In genomic region chr6:32154514-32155161, GRCh38 we compare ENCODE assay signal across 1 cellular context.
A peak's percentile ranks its signal among the peaks of the same experiment; 100 is the strongest.
TF ChIP-seq lines count a peak whose summit lies in the region.

No MANE protein-coding gene starts in this region.

TF ChIP-seq in GM12878, 131 proteins besides CTCF, POLR2A, EP300 and RAD21 (continues in another document):
- TF ChIP-seq RB1 (IDR thresholded peaks at IDR 0.05; ENCODE audit: borderline replicate concordance), result 0 out of 2 replicates have a peak, but pooled peaks have one; percentile 66
- TF ChIP-seq YY1 (IDR thresholded peaks at IDR 0.05; ENCODE audit: low read depth, low read length), result 0 out of 2 replicates have a peak, but pooled peaks have one; percentile 44
- no peak for TF ChIP-seq MEF2B (IDR thresholded peaks at IDR 0.05; ENCODE audit: partially characterized antibody, poor library complexity, severe bottlenecking)
- peak; percentile 56; the same call in 1 of the 2 replicates for TF ChIP-seq MXI1 (IDR thresholded peaks at IDR 0.05; ENCODE audit: low read depth, low read length)
- TF ChIP-seq SUZ12 (IDR thresholded peaks at IDR 0.05; ENCODE audit: unreplicated experiment), result no peak
- TF ChIP-seq IKZF1 (conservative IDR thresholded peaks at IDR 0.05), result peak; percentile 26
- TF ChIP-seq SPI1 (IDR thresholded peaks at IDR 0.05; ENCODE audit: borderline replicate concordance, insufficient read depth, low read depth, low read length), result peak; percentile 32; the same call in 1 of the 2 replicates
- peak; percentile 30; the same call in 1 of the 3 replicates for TF ChIP-seq POU2F2 (IDR thresholded peaks at IDR 0.05; ENCODE audit: borderline replicate concordance, low read depth, low read length)
- TF ChIP-seq ZBTB40 (IDR thresholded peaks at IDR 0.05; ENCODE audit: borderline replicate concordance), result no peak
- TF ChIP-seq ZNF687 (IDR thresholded peaks at IDR 0.05), result no peak
- TF ChIP-seq CBX3 (IDR thresholded peaks at IDR 0.05; ENCODE audit: borderline replicate concordance, low read depth), result no peak
- no peak for TF ChIP-seq ZSCAN29 (IDR thresholded peaks at IDR 0.05)
- no peak for TF ChIP-seq POLR2AphosphoS5 (IDR thresholded peaks at IDR 0.05; ENCODE audit: low read length)
- peak in 1 of 2 experiments; percentile 22; a peak in 1 of 4 replicates for TF ChIP-seq BHLHE40 (IDR thresholded peaks at IDR 0.05; ENCODE audit: borderline replicate concordance in 1 of 2, low read depth in 2 of 2, low read length in 1 of 2)
- TF ChIP-seq DPF2 (IDR thresholded peaks at IDR 0.05), result peak; percentile 26; the same call in 1 of the 2 replicates
- TF ChIP-seq NKRF (conservative IDR thresholded peaks at IDR 0.05), result peak; percentile 56; the same call in 1 of the 2 replicates
- TF ChIP-seq MYB (IDR thresholded peaks at IDR 0.05; ENCODE audit: borderline replicate concordance, low read depth, low read length), result no peak
- TF ChIP-seq ZBTB11 (CRISPR knock-in tag; IDR thresholded peaks at IDR 0.05), result no peak
- TF ChIP-seq CUX1 (IDR thresholded peaks at IDR 0.05; ENCODE audit: insufficient replicate concordance, low read depth, low read length), result no peak
- no peak for TF ChIP-seq ZBTB33 (IDR thresholded peaks at IDR 0.05)
- TF ChIP-seq KAT2A (conservative IDR thresholded peaks at IDR 0.05; ENCODE audit: control insufficient read depth, low read depth, low read length), result no peak
- 0 out of 2 replicates have a peak, but pooled peaks have one; percentile 26 for TF ChIP-seq JUND (IDR thresholded peaks at IDR 0.05; ENCODE audit: low read depth, low read length)
- no peak for TF ChIP-seq ATF3 (IDR thresholded peaks at IDR 0.05; ENCODE audit: borderline replicate concordance, extremely low read depth, low read depth, low read length)
- TF ChIP-seq SMC3 (IDR thresholded peaks at IDR 0.05; ENCODE audit: borderline replicate concordance, low read length), result peak; percentile 51; the same call in 1 of the 2 replicates
- no peak for TF ChIP-seq GABPA (IDR thresholded peaks at IDR 0.05; ENCODE audit: low read depth)
- TF ChIP-seq NRF1 (conservative IDR thresholded peaks at IDR 0.05; ENCODE audit: low read depth, low read length), result no peak
- TF ChIP-seq HDGF (IDR thresholded peaks at IDR 0.05), result 0 out of 2 replicates have a peak, but pooled peaks have one; percentile 21
- TF ChIP-seq SKIL (IDR thresholded peaks at IDR 0.05; ENCODE audit: low read depth, poor library complexity, severe bottlenecking), result no peak
- TF ChIP-seq ESRRA (IDR thresholded peaks at IDR 0.05; ENCODE audit: low read length), result no peak
- no peak for TF ChIP-seq SMAD5 (IDR thresholded peaks at IDR 0.05; ENCODE audit: low read depth)
- TF ChIP-seq TBL1XR1 (IDR thresholded peaks at IDR 0.05; ENCODE audit: low read depth, low read length), result no peak
